ENCODE assay signal across 21 cellular contexts in the genomic region with DNA sequence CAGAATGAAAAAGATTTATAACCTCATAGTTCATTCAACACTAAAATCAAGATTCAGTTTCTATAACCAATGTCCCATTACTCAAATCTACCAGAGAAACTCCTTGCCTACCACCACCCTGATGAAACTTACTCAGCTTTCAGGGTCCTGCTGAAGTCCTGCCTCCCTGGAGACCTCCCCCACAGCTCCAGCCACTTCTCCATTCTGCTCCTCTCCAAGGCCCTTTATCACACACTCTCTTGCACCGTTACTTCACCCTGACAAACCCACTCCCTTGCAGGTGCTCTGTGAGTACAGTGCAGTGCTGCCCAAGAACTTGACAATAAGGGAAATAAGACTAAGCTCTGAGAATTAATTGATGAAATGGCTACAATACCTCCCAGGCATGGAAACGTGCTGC.
"Had no signal": no experiment of that assay in that cellular context is flagged by ENCODE, and none has a peak within 500 bp of the region (broad histone marks: within the 10 kb centered on the region; RNA-seq: fewer than 3 reads in every experiment).

No MANE protein-coding gene starts in this region.

- DNase-seq: dermis blood vessel endothelial cell; effector memory CD4-positive, alpha-beta T cell; heart left ventricle; kidney; natural killer cell; occipital lobe; right lobe of liver; stimulated activated CD4-positive, alpha-beta T cell treated with anti-CD3 and anti-CD28 coated beads, Interleukin-12 subunit alpha, Interleukin-12 subunit beta, amount 100 ng/mL, for 4 hours; stimulated activated CD4-positive, alpha-beta T cell treated with anti-CD3 and anti-CD28 coated beads, Interleukin-1b, Interleukin-23, amount 100 ng/mL, for 48 hours; stimulated activated CD4-positive, alpha-beta T cell treated with anti-CD3 and anti-CD28 coated beads, Interleukin-4, amount 100 ng/mL, for 1 hour; stimulated activated CD8-positive, alpha-beta memory T cell treated with anti-CD3 and anti-CD28 coated beads, Interleukin-4, amount 100 ng/mL, for 48 hours; stimulated activated naive CD8-positive, alpha-beta T cell treated with anti-CD3 and anti-CD28 coated beads, Interleukin-15, Interleukin-2, amounts not matched to agents 100 U/mL and 50 U/mL, for 24 hours; substantia nigra; testis; tibial artery had no signal

- ATAC-seq: gastroesophageal sphincter; heart left ventricle; left lobe of liver; natural killer cell; right lobe of liver; stimulated activated naive CD8-positive, alpha-beta T cell treated with anti-CD3 and anti-CD28 coated beads, Interleukin-15, Interleukin-2, amounts not matched to agents 100 U/mL and 50 U/mL, for 24 hours had no signal

- H3K4me1 Mint-ChIP-seq: memory B cell, natural killer cell had no signal

- H3K27me3 Mint-ChIP-seq: memory B cell, progenitor cell of endocrine pancreas, type B pancreatic cell had no signal

- H3K9me3 Mint-ChIP-seq: natural killer cell, type B pancreatic cell had no signal

- H3K27ac Mint-ChIP-seq: memory B cell, natural killer cell, progenitor cell of endocrine pancreas, type B pancreatic cell had no signal

- FAIRE-seq: endothelial cell of umbilical vein, kidney had no signal

- H3K36me3 Mint-ChIP-seq: memory B cell, natural killer cell, type B pancreatic cell had no signal

- H3K4me3 Mint-ChIP-seq: memory B cell, natural killer cell, type B pancreatic cell had no signal
